1 cellular context compared by ENCODE assay signal in the genomic region with DNA sequence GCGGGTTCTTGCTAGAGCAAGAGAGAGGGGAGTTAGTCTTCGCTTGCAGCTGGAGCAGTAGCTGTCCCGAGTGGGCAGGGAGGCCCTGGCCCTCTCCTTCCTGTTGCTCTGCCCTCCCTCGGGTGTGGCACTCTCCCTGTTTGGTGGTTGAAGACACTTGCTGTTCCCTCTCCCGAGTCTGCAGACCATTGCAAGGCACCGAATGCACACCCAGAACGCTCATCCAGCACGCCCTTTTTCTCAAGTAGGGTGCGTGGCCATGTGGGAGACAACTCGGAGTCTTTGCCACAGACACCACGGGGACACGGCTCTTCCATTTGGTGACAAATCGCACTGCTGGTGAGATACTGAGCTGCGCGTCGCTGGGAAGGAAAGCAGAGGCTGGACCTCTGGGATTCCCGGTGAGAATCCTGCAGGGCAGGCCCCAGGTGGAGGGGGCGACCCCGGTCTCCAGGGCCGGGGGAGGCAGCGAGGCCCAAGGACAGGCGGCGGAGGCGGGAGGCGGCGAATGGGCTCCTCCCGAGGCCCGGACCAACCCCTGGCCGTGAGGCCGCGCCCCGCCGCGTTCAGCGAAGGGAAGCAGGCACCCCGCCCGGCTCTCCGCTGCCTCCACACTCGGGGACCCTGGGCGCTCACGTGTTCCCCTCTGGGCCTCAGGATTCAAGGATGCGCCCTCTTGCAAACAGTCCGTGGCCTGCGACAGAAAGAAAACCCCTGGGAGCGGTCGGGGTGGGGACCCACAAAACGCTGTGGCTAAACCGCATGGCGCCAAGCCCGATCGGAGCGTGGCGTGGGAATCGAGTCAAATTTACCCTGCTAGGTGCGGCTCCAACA.
TF ChIP-seq lines count a peak whose summit lies in the region.

No MANE protein-coding gene starts in this region.

TF ChIP-seq in endothelial cell of umbilical vein, 7 proteins besides CTCF, POLR2A, EP300 and RAD21:
- TF ChIP-seq EZH2 (IDR thresholded peaks at IDR 0.05; ENCODE audit: borderline replicate concordance, low read depth, low read length, severe bottlenecking) (no peak), FOS (IDR thresholded peaks at IDR 0.05; ENCODE audit: borderline replicate concordance, insufficient read depth, low read length) (no peak), MAX (IDR thresholded peaks at IDR 0.05; ENCODE audit: insufficient read depth, insufficient read length) (no peak), POLR2AphosphoS5 (IDR thresholded peaks at IDR 0.05; ENCODE audit: insufficient read depth, low read depth, low read length) (no peak), JUN (IDR thresholded peaks at IDR 0.05; ENCODE audit: borderline replicate concordance, insufficient read depth, insufficient read length, low read depth) (no peak), GATA2 (IDR thresholded peaks at IDR 0.05; ENCODE audit: insufficient read depth, insufficient read length, low read depth, low read length) (no peak), MYC (IDR thresholded peaks at IDR 0.05; ENCODE audit: low read depth, low read length) (no peak)
TF ChIP-seq in endothelial cell of umbilical vein: peak in this region for 0.
